12 cellular contexts compared by ENCODE assay signal in genomic region chr1:230251644-230252191, GRCh38.
DNase-seq lines count a peak whose midpoint lies in the region; ATAC-seq and TF ChIP-seq lines count a peak whose summit lies in the region.
"Had no signal": no experiment of that assay in that cellular context is flagged by ENCODE, and none has a peak within 500 bp of the region (broad histone marks: within the 10 kb centered on the region; RNA-seq: fewer than 3 reads in every experiment).

No MANE protein-coding gene starts in this region.

- peak overlapping the region; percentile 43 for H3K27ac Mint-ChIP-seq in activated naive CD4-positive, alpha-beta T cell treated with anti-CD3 and anti-CD28 coated beads for 36 hours
- no peak overlapping the region for H3K27ac Mint-ChIP-seq in activated naive CD4-positive, alpha-beta T cell treated with anti-CD3 and anti-CD28 coated beads, Interleukin-2, amount 10 ng/mL, durations not matched to agents 7 days and 5 days
- peak overlapping the region; percentile 54 for H3K27ac Mint-ChIP-seq in WTC11

- H3K27ac ChIP-seq in aorta (ENCODE audit: low read depth in 1 of 2, low read length in 2 of 2) = peak overlapping the region; percentile 41 to 59
- H3K27ac ChIP-seq in caudate nucleus (ENCODE audit: low read depth, low read length) = no peak overlapping the region
- no peak overlapping the region for H3K27ac ChIP-seq in esophagus squamous epithelium
- H3K27ac ChIP-seq: cardiac muscle cell had no signal

- peaks cover 65% of the 10 kb centered on the region for H3K36me3 Mint-ChIP-seq in activated naive CD4-positive, alpha-beta T cell treated with anti-CD3 and anti-CD28 coated beads for 36 hours (ENCODE audit: low read depth)
- H3K36me3 Mint-ChIP-seq in activated naive CD4-positive, alpha-beta T cell treated with anti-CD3 and anti-CD28 coated beads, Interleukin-2, amount 10 ng/mL, durations not matched to agents 7 days and 5 days = peaks cover 22% of the 10 kb centered on the region
- H3K36me3 Mint-ChIP-seq in WTC11 = peaks cover 27% of the 10 kb centered on the region

- no peaks in the 10 kb centered on the region for H3K27me3 Mint-ChIP-seq in activated naive CD4-positive, alpha-beta T cell treated with anti-CD3 and anti-CD28 coated beads for 36 hours (ENCODE audit: low read depth)
- H3K27me3 Mint-ChIP-seq in activated naive CD4-positive, alpha-beta T cell treated with anti-CD3 and anti-CD28 coated beads, Interleukin-2, amount 10 ng/mL, durations not matched to agents 7 days and 5 days = no peaks in the 10 kb centered on the region
- no peaks in the 10 kb centered on the region for H3K27me3 Mint-ChIP-seq in WTC11 (ENCODE audit: low read depth)

- CTCF ChIA-PET in activated naive CD4-positive, alpha-beta T cell treated with anti-CD3 and anti-CD28 coated beads for 36 hours (lab: Charles Lee) = interaction anchor here (0.6 kb wide), 1 partner anchor 131 kb away, joined by 4 read pairs; no protein-coding TSS in a partner anchor
- CTCF ChIA-PET in activated naive CD4-positive, alpha-beta T cell treated with anti-CD3 and anti-CD28 coated beads, Interleukin-2, amount 10 ng/mL, durations not matched to agents 7 days and 5 days (lab: Charles Lee) = no interaction called here
- CTCF ChIA-PET in WTC11 (lab: Charles Lee) = no interaction called here

- H3K4me3 ChIP-seq in aorta (ENCODE audit: low read length in 2 of 2) = no peak overlapping the region
- no peak overlapping the region for H3K4me3 ChIP-seq in esophagus squamous epithelium
- H3K4me3 ChIP-seq: cardiac muscle cell had no signal

- H3K9me3 ChIP-seq in aorta (ENCODE audit: control insufficient read depth, low read length) (no peaks in the 10 kb centered on the region), esophagus squamous epithelium (no peaks in the 10 kb centered on the region)

- ATAC-seq in HG02610 (IDR thresholded peaks at IDR 0.05; ENCODE audit: unreplicated experiment) = peak; percentile 87
- ATAC-seq in WTC11 = peak; percentile 38
- no peak for ATAC-seq in aorta (ENCODE audit: low FRiP score)
- no peak for ATAC-seq in GM19397 (IDR thresholded peaks at IDR 0.05; ENCODE audit: unreplicated experiment)
- ATAC-seq: sciatic nerve had no signal

- TF ChIP-seq CTCF in WTC11 (IDR thresholded peaks at IDR 0.05) (no peak), esophagus squamous epithelium (IDR thresholded peaks at IDR 0.05) (no peak)

- H3K4me1 ChIP-seq in aorta (ENCODE audit: control insufficient read depth in 1 of 2, insufficient read depth in 2 of 2, low read length in 2 of 2) (peaks cover 0 to 2% of the 10 kb centered on the region in 2 donors), esophagus squamous epithelium (no peaks in the 10 kb centered on the region)

- H3K36me3 ChIP-seq in aorta (ENCODE audit: control insufficient read depth in 1 of 2, insufficient read depth in 2 of 2, low read length in 1 of 2) = peaks cover 2 to 6% of the 10 kb centered on the region in 2 donors
- peaks cover 0 to 97% (median 15%) of the 10 kb centered on the region in 3 donors for H3K36me3 ChIP-seq in esophagus squamous epithelium

- peak; percentile 20 for DNase-seq in activated naive CD4-positive, alpha-beta T cell treated with anti-CD3 and anti-CD28 coated beads for 36 hours
- no peak for DNase-seq in activated naive CD4-positive, alpha-beta T cell treated with anti-CD3 and anti-CD28 coated beads, Interleukin-2, amount 10 ng/mL, durations not matched to agents 7 days and 5 days
- DNase-seq in WTC11 (ENCODE audit: low spot score) = no peak
- DNase-seq in aorta = no peak
- no peak for DNase-seq in caudate nucleus (lab: John Stamatoyannopoulos, UW)
- no peak for DNase-seq in esophagus squamous epithelium (lab: John Stamatoyannopoulos, UW)
- DNase-seq: activated CD4-positive, alpha-beta T cell treated with anti-CD3 and anti-CD28 coated beads for 4 hours; NCI-H1436 treated with DMSO at 0.1 percent for 48 hours had no signal

- TF ChIP-seq POLR2A in esophagus squamous epithelium (IDR thresholded peaks at IDR 0.05) = no peak

- intact Hi-C loops in activated naive CD4-positive, alpha-beta T cell treated with anti-CD3 and anti-CD28 coated beads for 36 hours (cut with micrococcal nuclease) = no loop called here
- intact Hi-C loops in aorta (cut with DNase I) (no loop called here), esophagus squamous epithelium (cut with DNase I) (no loop called here)

- POLR2A ChIA-PET in WTC11 (lab: Charles Lee) = no interaction called here

- H3K9me3 Mint-ChIP-seq in activated naive CD4-positive, alpha-beta T cell treated with anti-CD3 and anti-CD28 coated beads for 36 hours = no peaks in the 10 kb centered on the region
- H3K9me3 Mint-ChIP-seq in activated naive CD4-positive, alpha-beta T cell treated with anti-CD3 and anti-CD28 coated beads, Interleukin-2, amount 10 ng/mL, durations not matched to agents 7 days and 5 days = no peaks in the 10 kb centered on the region
- H3K9me3 Mint-ChIP-seq in WTC11 = no peaks in the 10 kb centered on the region

- H3K27me3 ChIP-seq in aorta (ENCODE audit: control insufficient read depth in 1 of 2, insufficient read depth in 2 of 2, low read length in 1 of 2) = no peaks in the 10 kb centered on the region
- no peaks in the 10 kb centered on the region for H3K27me3 ChIP-seq in esophagus squamous epithelium
- H3K27me3 ChIP-seq: cardiac muscle cell had no signal

- H3K4me1 Mint-ChIP-seq in activated naive CD4-positive, alpha-beta T cell treated with anti-CD3 and anti-CD28 coated beads for 36 hours (ENCODE audit: low read depth) = peaks cover 9% of the 10 kb centered on the region
- peaks cover 1% of the 10 kb centered on the region for H3K4me1 Mint-ChIP-seq in activated naive CD4-positive, alpha-beta T cell treated with anti-CD3 and anti-CD28 coated beads, Interleukin-2, amount 10 ng/mL, durations not matched to agents 7 days and 5 days
- peaks cover 32% of the 10 kb centered on the region for H3K4me1 Mint-ChIP-seq in WTC11

- H3K4me3 Mint-ChIP-seq in activated naive CD4-positive, alpha-beta T cell treated with anti-CD3 and anti-CD28 coated beads for 36 hours = no peak overlapping the region
- no peak overlapping the region for H3K4me3 Mint-ChIP-seq in activated naive CD4-positive, alpha-beta T cell treated with anti-CD3 and anti-CD28 coated beads, Interleukin-2, amount 10 ng/mL, durations not matched to agents 7 days and 5 days
- H3K4me3 Mint-ChIP-seq in WTC11 = no peak overlapping the region; the same call in 1 of the 2 replicates

- 90 to 92% methylated on average over 8 of the region's 8 CpGs for WGBS in aorta, 2 donors
- WGBS in esophagus squamous epithelium, 2 donors = 86 to 91% methylated on average over 6 to 7 of the region's 8 CpGs

TF ChIP-seq in WTC11, 78 proteins besides CTCF, POLR2A, EP300 and RAD21:
- TF ChIP-seq ATF6 (CRISPR knock-in tag; IDR thresholded peaks at IDR 0.05) (no peak), E2F1 (CRISPR knock-in tag; IDR thresholded peaks at IDR 0.05) (no peak), STAT6 (CRISPR knock-in tag; conservative IDR thresholded peaks at IDR 0.05; ENCODE audit: low read depth) (no peak), TCF7 (CRISPR knock-in tag; IDR thresholded peaks at IDR 0.05; ENCODE audit: low read depth) (no peak), RELA (CRISPR knock-in tag; IDR thresholded peaks at IDR 0.05; ENCODE audit: borderline replicate concordance) (no peak)

Comparison
In these comparisons a context has a peak if more than half of its experiments do, and no peak if none do; other contexts are left out.
1. ATAC-seq: peak in HG02610 (single experiment) and WTC11 (single experiment); none in aorta (single experiment) and GM19397 (single experiment).
2. H3K27ac ChIP-seq: peak in aorta (2 of 2); none in caudate nucleus (single experiment) and esophagus squamous epithelium (0 of 4).